Comparison of ENCODE assay signal across 24 cellular contexts in the genomic region with DNA sequence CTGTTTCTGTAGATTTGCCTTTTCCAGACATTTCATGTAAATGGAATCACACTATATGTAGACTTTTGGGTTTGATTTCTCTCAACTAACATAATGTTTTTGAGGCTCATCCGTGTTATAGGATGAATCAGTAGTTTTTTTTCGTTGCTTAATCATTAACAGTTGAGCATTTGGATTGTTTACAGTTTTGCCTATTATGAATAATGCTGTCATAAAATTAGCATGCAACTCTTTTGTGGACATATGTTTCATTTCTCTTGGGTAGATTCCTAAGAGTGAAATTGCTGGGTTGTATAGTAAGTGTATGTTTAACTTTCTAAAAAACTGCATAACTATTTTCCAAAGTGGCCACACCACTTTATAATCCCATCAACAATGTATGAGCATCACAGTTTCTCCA.
"Had no signal": no experiment of that assay in that cellular context is flagged by ENCODE, and none has a peak within 500 bp of the region (broad histone marks: within the 10 kb centered on the region; RNA-seq: fewer than 3 reads in every experiment).

No MANE protein-coding gene starts in this region.

- H3K4me3 ChIP-seq: gastroesophageal sphincter, sigmoid colon, smooth muscle cell, upper lobe of left lung had no signal

- H3K27ac ChIP-seq: gastroesophageal sphincter, sigmoid colon, upper lobe of left lung, WERI-Rb-1 had no signal

- H3K36me3 ChIP-seq: gastroesophageal sphincter, sigmoid colon, upper lobe of left lung, WERI-Rb-1 had no signal

- DNase-seq: activated CD4-positive, alpha-beta T cell treated with anti-CD3 and anti-CD28 coated beads, Interleukin-2, amount 50 U/mL, for 1 hour; activated CD4-positive, CD25-positive, alpha-beta regulatory T cell treated with anti-CD3 and anti-CD28 coated beads, Interleukin-2, amount 50 U/mL, for 72 hours; activated CD8-positive, alpha-beta memory T cell treated with anti-CD3 and anti-CD28 coated beads, Interleukin-2, amount 50 U/mL, for 48 hours; activated effector memory CD4-positive, alpha-beta T cell treated with anti-CD3 and anti-CD28 coated beads, Interleukin-2, amount 50 U/mL, for 16 hours; activated naive CD4-positive, alpha-beta T cell treated with anti-CD3 and anti-CD28 coated beads, Interleukin-2, amount 50 U/mL, for 16 hours; activated T-cell treated with anti-CD3 and anti-CD28 coated beads, Interleukin-2, amount 50 U/mL, for 72 hours; aorta; effector CD4-positive, alpha-beta T cell; head of caudate nucleus; hypothalamus; left ventricle myocardium superior; mammary epithelial cell; naive thymus-derived CD8-positive, alpha-beta T cell; sigmoid colon; stimulated activated CD4-positive, alpha-beta T cell treated with anti-CD3 and anti-CD28 coated beads, Interleukin-15, amount 100 ng/mL, for 24 hours; stimulated activated CD4-positive, alpha-beta T cell treated with anti-CD3 and anti-CD28 coated beads, Interleukin-4, amount 100 ng/mL, for 1 hour; stimulated activated naive CD4-positive, alpha-beta T cell treated with Interleukin-2 at 50 U/mL for 16 hours; T-helper 1 cell; upper lobe of left lung; WERI-Rb-1 had no signal

- H3K27ac Mint-ChIP-seq: activated T-cell treated with anti-CD3 and anti-CD28 coated beads, Interleukin-2, amount 50 U/mL, for 72 hours; brain; mesothelial cell of epicardium; naive thymus-derived CD8-positive, alpha-beta T cell had no signal

- H3K4me2 ChIP-seq: smooth muscle cell had no signal

- H3K4me3 Mint-ChIP-seq: activated T-cell treated with anti-CD3 and anti-CD28 coated beads, Interleukin-2, amount 50 U/mL, for 72 hours; brain; mesothelial cell of epicardium; naive thymus-derived CD8-positive, alpha-beta T cell had no signal

- H3K27me3 ChIP-seq: gastroesophageal sphincter, sigmoid colon, upper lobe of left lung had no signal

- H3K9me3 ChIP-seq: gastroesophageal sphincter, sigmoid colon, upper lobe of left lung had no signal

- H3K27me3 Mint-ChIP-seq: naive thymus-derived CD8-positive, alpha-beta T cell had no signal

- H3K4me1 Mint-ChIP-seq: brain, mesothelial cell of epicardium had no signal
